In genomic region chr22:49638788-49639187, GRCh38 we compare ENCODE assay signal across 20 cellular contexts.
A peak's percentile ranks its signal among the peaks of the same experiment; 100 is the strongest.
DNase-seq lines count a peak whose midpoint lies in the region; ATAC-seq and TF ChIP-seq lines count a peak whose summit lies in the region.
"Had no signal": no experiment of that assay in that cellular context is flagged by ENCODE, and none has a peak within 500 bp of the region (broad histone marks: within the 10 kb centered on the region; RNA-seq: fewer than 3 reads in every experiment).

No MANE protein-coding gene starts in this region.

- H3K4me1 Mint-ChIP-seq in Calu3 (ENCODE audit: low read depth, unreplicated experiment) = no peaks in the 10 kb centered on the region
- peaks cover 0 to 12% (median 6%) of the 10 kb centered on the region in 7 donors for H3K4me1 Mint-ChIP-seq in naive thymus-derived CD4-positive, alpha-beta T cell
- H3K4me1 Mint-ChIP-seq: H9 had no signal

- H3K36me3 Mint-ChIP-seq in Calu3 (ENCODE audit: insufficient read depth, unreplicated experiment) = no peaks in the 10 kb centered on the region
- H3K36me3 Mint-ChIP-seq in naive thymus-derived CD4-positive, alpha-beta T cell = no peaks in the 10 kb centered on the region

- TF ChIP-seq CTCF in Calu3 (IDR thresholded peaks at IDR 0.05; ENCODE audit: unreplicated experiment) (no peak), astrocyte of the cerebellum (IDR thresholded peaks at IDR 0.05; ENCODE audit: low read depth, low read length, missing control alignments) (no peak)

- no peak overlapping the region for H3K27ac Mint-ChIP-seq in Calu3 (ENCODE audit: unreplicated experiment)
- H3K27ac Mint-ChIP-seq in naive thymus-derived CD4-positive, alpha-beta T cell = peak overlapping the region in 1 of 9 donors; percentile 78
- H3K27ac Mint-ChIP-seq: activated CD4-positive, alpha-beta T cell treated with anti-CD3 and anti-CD28 coated beads for 36 hours had no signal

- H3K27ac ChIP-seq in naive thymus-derived CD4-positive, alpha-beta T cell (ENCODE audit: low read depth, low read length) = no peak overlapping the region
- H3K27ac ChIP-seq: C4-2B, epithelial cell of prostate, heart left ventricle, KMS-11, psoas muscle had no signal

- H3K4me3 ChIP-seq in astrocyte of the cerebellum (ENCODE audit: low read depth, low read length) = no peak overlapping the region
- H3K4me3 ChIP-seq in naive thymus-derived CD4-positive, alpha-beta T cell (ENCODE audit: low read length) = no peak overlapping the region
- H3K4me3 ChIP-seq: heart left ventricle, psoas muscle had no signal

- CTCF ChIA-PET in Calu3 (lab: Charles Lee) = interaction anchor here (1.4 kb wide), 1 partner anchor 11 kb away, joined by 3 read pairs; no protein-coding TSS in a partner anchor
- CTCF ChIA-PET in naive thymus-derived CD4-positive, alpha-beta T cell (lab: Charles Lee) = no interaction called here

- H3K4me1 ChIP-seq in naive thymus-derived CD4-positive, alpha-beta T cell (ENCODE audit: control insufficient read depth in 2 of 2, insufficient read depth in 2 of 2, low read length in 2 of 2) = no peaks in the 10 kb centered on the region
- H3K4me1 ChIP-seq: heart left ventricle, psoas muscle had no signal

- POLR2A ChIA-PET in naive thymus-derived CD4-positive, alpha-beta T cell (lab: Charles Lee) = no interaction called here

- in situ Hi-C loops in astrocyte of the cerebellum (cut with HindIII; ENCODE audit: low sequenced_read_pairs) = loop anchor here (5.0 kb wide), 1 partner anchor 46 kb away; no protein-coding TSS in a partner anchor

- peaks cover 69% of the 10 kb centered on the region for H3K27me3 Mint-ChIP-seq in Calu3 (ENCODE audit: unreplicated experiment)
- no peaks in the 10 kb centered on the region for H3K27me3 Mint-ChIP-seq in naive thymus-derived CD4-positive, alpha-beta T cell
- H3K27me3 Mint-ChIP-seq: activated CD4-positive, alpha-beta T cell treated with anti-CD3 and anti-CD28 coated beads for 36 hours; stimulated activated naive CD8-positive, alpha-beta T cell treated with anti-CD3 and anti-CD28 coated beads, Interleukin-15, amount 100 ng/mL, for 72 hours had no signal

- no TSS peak for BruUV-seq in Calu3 (replicated peaks; lab: Mats Ljungman, UMichigan)

- H3K27me3 ChIP-seq in naive thymus-derived CD4-positive, alpha-beta T cell (ENCODE audit: control insufficient read depth in 2 of 2, insufficient read depth in 2 of 2, low read length in 2 of 2) = no peaks in the 10 kb centered on the region
- H3K27me3 ChIP-seq: heart left ventricle had no signal

- intact Hi-C loops in Calu3 (cut with micrococcal nuclease; ENCODE audit: unreplicated experiment) = no loop called here
- intact Hi-C loops in naive thymus-derived CD4-positive, alpha-beta T cell (cut with micrococcal nuclease) = no loop called here

- no peaks in the 10 kb centered on the region for H3K9me3 ChIP-seq in naive thymus-derived CD4-positive, alpha-beta T cell (ENCODE audit: control insufficient read depth in 2 of 3, low read length in 3 of 3)
- H3K9me3 ChIP-seq: heart left ventricle, psoas muscle had no signal

- ATAC-seq in HG02759 (IDR thresholded peaks at IDR 0.05; ENCODE audit: unreplicated experiment) = no peak
- no peak for ATAC-seq in naive thymus-derived CD4-positive, alpha-beta T cell
- ATAC-seq: activated CD4-positive, alpha-beta T cell treated with anti-CD3 and anti-CD28 coated beads for 36 hours; heart left ventricle; psoas muscle; stimulated activated naive CD8-positive, alpha-beta T cell treated with anti-CD3 and anti-CD28 coated beads, Interleukin-15, amount 100 ng/mL, for 72 hours had no signal

- H3K36me3 ChIP-seq in naive thymus-derived CD4-positive, alpha-beta T cell (ENCODE audit: control insufficient read depth in 2 of 3, insufficient read depth in 3 of 3, low read length in 3 of 3) = peaks cover 0 to 28% (median 0%) of the 10 kb centered on the region in 3 experiments

- no peak overlapping the region for H3K4me3 Mint-ChIP-seq in Calu3 (ENCODE audit: low read depth, unreplicated experiment)
- H3K4me3 Mint-ChIP-seq in naive thymus-derived CD4-positive, alpha-beta T cell = no peak overlapping the region
- H3K4me3 Mint-ChIP-seq: activated CD4-positive, alpha-beta T cell treated with anti-CD3 and anti-CD28 coated beads for 36 hours; H9; stimulated activated naive CD8-positive, alpha-beta T cell treated with anti-CD3 and anti-CD28 coated beads, Interleukin-15, amount 100 ng/mL, for 72 hours had no signal

- H3K9me3 Mint-ChIP-seq in Calu3 (ENCODE audit: low read depth, unreplicated experiment) = no peaks in the 10 kb centered on the region
- no peaks in the 10 kb centered on the region for H3K9me3 Mint-ChIP-seq in naive thymus-derived CD4-positive, alpha-beta T cell
- H3K9me3 Mint-ChIP-seq: H9; stimulated activated naive CD8-positive, alpha-beta T cell treated with anti-CD3 and anti-CD28 coated beads, Interleukin-15, amount 100 ng/mL, for 72 hours had no signal

- DNase-seq in Calu3 (peak; percentile 66), HT1080 (ENCODE audit: low read depth) (peak; percentile 63), astrocyte of the cerebellum (ENCODE audit: low read depth) (peak; percentile 8), midbrain (lab: John Stamatoyannopoulos, UW) (peak; percentile 22), NK-92 (lab: John Stamatoyannopoulos, UW; ENCODE audit: unreplicated experiment) (no peak), AG08395 (ENCODE audit: low spot score) (no peak)
- no peak for DNase-seq in naive thymus-derived CD4-positive, alpha-beta T cell
- DNase-seq: activated CD4-positive, alpha-beta T cell treated with anti-CD3 and anti-CD28 coated beads for 36 hours; H9; heart left ventricle; NCI-H146; NCI-H526 treated with DMSO at 0.1 percent for 48 hours; psoas muscle; RPMI8226; stimulated activated CD4-positive, alpha-beta T cell treated with anti-CD3 and anti-CD28 coated beads, Interleukin-12 subunit alpha, Interleukin-12 subunit beta, amount 100 ng/mL, for 4 hours; stimulated activated naive CD8-positive, alpha-beta T cell treated with anti-CD3 and anti-CD28 coated beads, Interleukin-15, amount 100 ng/mL, for 72 hours had no signal

Comparison
In these comparisons a context has a peak if more than half of its experiments do, and no peak if none do; other contexts are left out.
1. DNase-seq: peak in Calu3 (single experiment), HT1080 (single experiment), astrocyte of the cerebellum (single experiment) and midbrain (single experiment); none in NK-92 (single experiment), AG08395 (single experiment) and naive thymus-derived CD4-positive, alpha-beta T cell (0 of 9).